ENCODE assay signal across 9 cellular contexts in genomic region chr6:53979468-53980067, GRCh38.
DNase-seq lines count a peak whose midpoint lies in the region; ATAC-seq and TF ChIP-seq lines count a peak whose summit lies in the region.
"Had no signal": no experiment of that assay in that cellular context is flagged by ENCODE, and none has a peak within 500 bp of the region (broad histone marks: within the 10 kb centered on the region; RNA-seq: fewer than 3 reads in every experiment).

No MANE protein-coding gene starts in this region.

- H3K9me2 ChIP-seq in PC-9 (ENCODE audit: insufficient read depth): no peaks in the 10 kb centered on the region

- intact Hi-C loops in PC-9 (cut with micrococcal nuclease; ENCODE audit: unreplicated experiment): loop anchor here (2.0 to 10.0 kb wide), 2 partner anchors 715 to 1261 kb away; no protein-coding TSS in a partner anchor
- intact Hi-C loops in psoas muscle (cut with DNase I): loop anchor here (5.0 to 10.0 kb wide), 5 partner anchors 165 to 1265 kb away; no protein-coding TSS in a partner anchor

- ATAC-seq in HG03039 (IDR thresholded peaks at IDR 0.05; ENCODE audit: unreplicated experiment) (peak; percentile 55), psoas muscle (peak in 3 of 4 donors; percentile 42 to 71 (median 47))
- ATAC-seq in stimulated activated naive CD8-positive, alpha-beta T cell treated with anti-CD3 and anti-CD28 coated beads, Interleukin-15, amount 100 ng/mL, for 72 hours: no peak

- H3K4me3 ChIP-seq in PC-9 (no peak overlapping the region), epithelial cell of proximal tubule (ENCODE audit: low read depth, low read length) (no peak overlapping the region), psoas muscle (no peak overlapping the region)

- BruUV-seq in PC-9 (replicated peaks; lab: Mats Ljungman, UMichigan): no TSS peak

- no peaks in the 10 kb centered on the region for H4K20me1 ChIP-seq in PC-9 (ENCODE audit: insufficient read depth)

- DNase-seq in SIG-M5 treated with dmso at 0.1 percent for 504 hours (lab: John Stamatoyannopoulos, UW; ENCODE audit: unreplicated experiment) (peak; percentile 49), SIG-M5 (lab: John Stamatoyannopoulos, UW) (no peak), PC-9 (peak in 1 of 2 experiments; percentile 52), epithelial cell of proximal tubule (ENCODE audit: low read depth) (no peak), psoas muscle (no peak), GOT3 (lab: John Stamatoyannopoulos, UW) (no peak)
- no peak for DNase-seq in stimulated activated naive CD8-positive, alpha-beta T cell treated with anti-CD3 and anti-CD28 coated beads, Interleukin-15, amount 100 ng/mL, for 72 hours

- H3K9me3 ChIP-seq in PC-9 (ENCODE audit: insufficient read depth, low read depth): no peaks in the 10 kb centered on the region; the same call in 1 of the 2 replicates
- no peaks in the 10 kb centered on the region for H3K9me3 ChIP-seq in psoas muscle

- POLR2A ChIA-PET in PC-9 (lab: Charles Lee; ENCODE audit: unreplicated experiment): no interaction called here

- no peaks in the 10 kb centered on the region for H3K4me1 Mint-ChIP-seq in stimulated activated naive CD8-positive, alpha-beta T cell treated with anti-CD3 and anti-CD28 coated beads, Interleukin-15, amount 100 ng/mL, for 72 hours
- H3K4me1 Mint-ChIP-seq: activated naive CD4-positive, alpha-beta T cell treated with anti-CD3 and anti-CD28 coated beads, Interleukin-2, amount 50 U/mL, for 24 hours had no signal

- H3K27ac ChIP-seq in PC-9 (no peak overlapping the region), psoas muscle (no peak overlapping the region)

- H2AFZ ChIP-seq in PC-9: no peak overlapping the region

- H3K27ac Mint-ChIP-seq in stimulated activated naive CD8-positive, alpha-beta T cell treated with anti-CD3 and anti-CD28 coated beads, Interleukin-15, amount 100 ng/mL, for 72 hours: no peak overlapping the region
- H3K27ac Mint-ChIP-seq: activated naive CD4-positive, alpha-beta T cell treated with anti-CD3 and anti-CD28 coated beads, Interleukin-2, amount 50 U/mL, for 24 hours had no signal

- no peaks in the 10 kb centered on the region for H3K27me3 Mint-ChIP-seq in stimulated activated naive CD8-positive, alpha-beta T cell treated with anti-CD3 and anti-CD28 coated beads, Interleukin-15, amount 100 ng/mL, for 72 hours

- CTCF ChIA-PET in PC-9 (lab: Charles Lee): no interaction called here

- no peaks in the 10 kb centered on the region for H3K36me3 ChIP-seq in PC-9 (ENCODE audit: low read depth)
- H3K36me3 ChIP-seq in psoas muscle (ENCODE audit: insufficient read depth in 1 of 2, low read depth in 1 of 2): no peaks in the 10 kb centered on the region

- TF ChIP-seq CTCF in PC-9 (conservative IDR thresholded peaks at IDR 0.05) (peak; percentile 94), epithelial cell of proximal tubule (conservative IDR thresholded peaks at IDR 0.05; ENCODE audit: low read depth, low read length) (peak; percentile 77), psoas muscle (IDR thresholded peaks at IDR 0.05) (peak; percentile 91)

- H3K4me1 ChIP-seq in PC-9 (replicated peaks; ENCODE audit: insufficient read depth) (peaks cover 8% of the 10 kb centered on the region), psoas muscle (peaks cover 6% of the 10 kb centered on the region)

- no peaks in the 10 kb centered on the region for H3K27me3 ChIP-seq in PC-9 (ENCODE audit: insufficient read depth, low read depth)
- no peaks in the 10 kb centered on the region for H3K27me3 ChIP-seq in psoas muscle (ENCODE audit: insufficient read depth in 3 of 3, low read length in 2 of 3)

- H3K79me2 ChIP-seq in PC-9 (ENCODE audit: low read depth): no peaks in the 10 kb centered on the region

- H3K4me3 Mint-ChIP-seq in stimulated activated naive CD8-positive, alpha-beta T cell treated with anti-CD3 and anti-CD28 coated beads, Interleukin-15, amount 100 ng/mL, for 72 hours: no peak overlapping the region
- H3K4me3 Mint-ChIP-seq: activated naive CD4-positive, alpha-beta T cell treated with anti-CD3 and anti-CD28 coated beads, Interleukin-2, amount 50 U/mL, for 24 hours had no signal

- no peaks in the 10 kb centered on the region for H3K9me3 Mint-ChIP-seq in stimulated activated naive CD8-positive, alpha-beta T cell treated with anti-CD3 and anti-CD28 coated beads, Interleukin-15, amount 100 ng/mL, for 72 hours
- H3K9me3 Mint-ChIP-seq: activated naive CD4-positive, alpha-beta T cell treated with anti-CD3 and anti-CD28 coated beads, Interleukin-2, amount 50 U/mL, for 24 hours had no signal

- H3K4me2 ChIP-seq in PC-9: no peak overlapping the region

- no peaks in the 10 kb centered on the region; the same call in 1 of the 2 replicates for H3F3A ChIP-seq in PC-9 (ENCODE audit: insufficient read depth, low read depth)
